In genomic region chr17:4554997-4555799, GRCh38 we compare ENCODE assay signal across 8 cellular contexts. TPM values are rescaled to one million over a fixed set of nuclear protein-coding genes. Genes with fewer than 3 reads are reported as not detected.
DNase-seq lines count a peak whose midpoint lies in the region; FAIRE-seq and TF ChIP-seq lines count a peak whose summit lies in the region.

Gene MYBBP1A (minus strand): TSS chr17:4555384. CDS start chr17:4555324, 60 bp downstream.

- H3K27ac Mint-ChIP-seq in nephron, result peak within 1 kb of the TSS; percentile 84 to 94 (median 90)
- H3K27ac Mint-ChIP-seq in stimulated activated naive CD8-positive, alpha-beta T cell treated with anti-CD3 and anti-CD28 coated beads, Interleukin-15, Interleukin-2, amounts not matched to agents 100 ng/mL and 50 ng/mL, for 24 hours, result peak within 1 kb of the TSS; percentile 76

- TF ChIP-seq POLR2A in H54 (IDR thresholded peaks at IDR 0.05; ENCODE audit: low read depth, low read length), result peak; percentile 75

- H3K27me3 Mint-ChIP-seq in nephron (ENCODE audit: low read depth), result no peaks in the 10 kb centered on the region
- no peaks in the 10 kb centered on the region for H3K27me3 Mint-ChIP-seq in stimulated activated naive CD8-positive, alpha-beta T cell treated with anti-CD3 and anti-CD28 coated beads, Interleukin-15, Interleukin-2, amounts not matched to agents 100 ng/mL and 50 ng/mL, for 24 hours

- H3K4me3 ChIP-seq in fibroblast of the aortic adventitia (ENCODE audit: low read depth, low read length), result peak within 1 kb of the TSS; percentile 80

- DNase-seq in ELR (ENCODE audit: low read depth) (peak; percentile 98), H54 (ENCODE audit: insufficient read length, low spot score) (peak; percentile 99), M059J (ENCODE audit: low read depth) (peak; percentile 93), SHP77 (lab: John Stamatoyannopoulos, UW) (peak; percentile 98 to 99), fibroblast of the aortic adventitia (ENCODE audit: low read depth) (peak; percentile 94)
- peak; percentile 95 for DNase-seq in activated effector memory CD4-positive, alpha-beta T cell treated with Interleukin-2 at 50 U/mL for 16 hours

- peak; percentile 52 for FAIRE-seq in H54 (lab: Jason Lieb, UNC)

- H3K36me3 Mint-ChIP-seq in nephron (ENCODE audit: low read depth), result peaks cover 11% of the 10 kb centered on the region
- H3K36me3 Mint-ChIP-seq in stimulated activated naive CD8-positive, alpha-beta T cell treated with anti-CD3 and anti-CD28 coated beads, Interleukin-15, Interleukin-2, amounts not matched to agents 100 ng/mL and 50 ng/mL, for 24 hours (ENCODE audit: low read depth), result peaks cover 35% of the 10 kb centered on the region

- TF ChIP-seq CTCF in fibroblast of the aortic adventitia (IDR thresholded peaks at IDR 0.05; ENCODE audit: insufficient read depth, low read length) (peak; percentile 25), nephron (IDR thresholded peaks at IDR 0.05; ENCODE audit: unreplicated experiment in 3 of 3) (peak; percentile 34 to 56 (median 40))

- no peaks in the 10 kb centered on the region for H3K9me3 Mint-ChIP-seq in nephron
- no peaks in the 10 kb centered on the region for H3K9me3 Mint-ChIP-seq in stimulated activated naive CD8-positive, alpha-beta T cell treated with anti-CD3 and anti-CD28 coated beads, Interleukin-15, Interleukin-2, amounts not matched to agents 100 ng/mL and 50 ng/mL, for 24 hours

- H3K4me3 Mint-ChIP-seq in nephron, result peak within 1 kb of the TSS; percentile 94 to 96 (median 95)
- H3K4me3 Mint-ChIP-seq in stimulated activated naive CD8-positive, alpha-beta T cell treated with anti-CD3 and anti-CD28 coated beads, Interleukin-15, Interleukin-2, amounts not matched to agents 100 ng/mL and 50 ng/mL, for 24 hours, result peak within 1 kb of the TSS; percentile 96

- peaks cover 22% of the 10 kb centered on the region for H3K4me1 Mint-ChIP-seq in nephron
- H3K4me1 Mint-ChIP-seq in stimulated activated naive CD8-positive, alpha-beta T cell treated with anti-CD3 and anti-CD28 coated beads, Interleukin-15, Interleukin-2, amounts not matched to agents 100 ng/mL and 50 ng/mL, for 24 hours (ENCODE audit: low read depth), result peaks cover 31% of the 10 kb centered on the region

RNA-seq across cellular contexts. Expression of gene MYBBP1A, which starts in this region (rescaled TPM):
- total RNA-seq in M059J (2014; rRNA removed; shearing (Covaris generic)), result 26.9 and 45.3 TPM in 2 replicates
- total RNA-seq in fibroblast of the aortic adventitia (ENCODE audit: low replicate concordance), result 51.0 and 55.8 TPM in 2 replicates

Comparison
In these comparisons a context has a peak if more than half of its experiments do, and no peak if none do; other contexts are left out.
1. Peak in every context shown above with its lines: DNase-seq and H3K4me3 ChIP-seq.